In the genomic region with DNA sequence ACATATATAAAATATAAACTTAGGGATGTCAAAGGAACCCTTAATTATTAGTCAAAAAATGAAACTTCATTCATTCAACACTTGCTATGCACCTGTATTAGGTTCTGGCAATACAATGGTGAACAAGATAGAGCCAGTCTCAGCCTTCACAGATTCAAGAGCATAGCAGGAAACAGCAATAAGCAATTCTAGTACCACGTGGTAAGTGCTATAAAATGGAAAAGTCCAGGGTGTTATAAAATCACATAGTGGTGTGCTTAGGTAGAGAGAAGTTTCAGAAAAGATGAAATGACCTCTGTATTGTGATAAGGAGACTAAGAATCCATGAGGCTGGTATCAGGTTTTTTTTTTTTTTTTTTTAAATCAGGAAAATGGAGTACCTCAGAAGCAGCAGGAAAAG, we compare ENCODE assay signal across 20 cellular contexts.
"Had no signal": no experiment of that assay in that cellular context is flagged by ENCODE, and none has a peak within 500 bp of the region (broad histone marks: within the 10 kb centered on the region; RNA-seq: fewer than 3 reads in every experiment).

No MANE protein-coding gene starts in this region.

- H3K27ac Mint-ChIP-seq: activated CD4-positive, alpha-beta T cell treated with anti-CD3 and anti-CD28 coated beads for 36 hours; activated naive CD4-positive, alpha-beta T cell treated with anti-CD3 and anti-CD28 coated beads, Interleukin-2, amount 50 U/mL, for 72 hours; endodermal cell; natural killer cell treated with Interleukin-12 subunit alpha and Interleukin-12 subunit beta and Interleukin-15 and Interleukin-18, amount 100 ng/mL, for 72 hours; T-helper 2 cell treated with Interferon-gamma antibody and Interleukin-4, amounts not matched to agents 5 μg/mL and 100 μg/mL, for 36 hours had no signal

- H3K9me3 Mint-ChIP-seq: activated naive CD4-positive, alpha-beta T cell treated with anti-CD3 and anti-CD28 coated beads, Interleukin-2, amount 50 U/mL, for 72 hours; endodermal cell; natural killer cell treated with Interleukin-12 subunit alpha and Interleukin-12 subunit beta and Interleukin-15 and Interleukin-18, amount 100 ng/mL, for 72 hours; T-helper 2 cell treated with Interferon-gamma antibody and Interleukin-4, amounts not matched to agents 5 μg/mL and 100 μg/mL, for 36 hours had no signal

- H3K36me3 ChIP-seq: right atrium auricular region, vagina had no signal

- H3K9me3 ChIP-seq: right atrium auricular region, stomach, vagina had no signal

- H3K4me3 Mint-ChIP-seq: activated CD4-positive, alpha-beta T cell treated with anti-CD3 and anti-CD28 coated beads for 36 hours; endodermal cell; natural killer cell treated with Interleukin-12 subunit alpha and Interleukin-12 subunit beta and Interleukin-15 and Interleukin-18, amount 100 ng/mL, for 72 hours; T-helper 2 cell treated with Interferon-gamma antibody and Interleukin-4, amounts not matched to agents 5 μg/mL and 100 μg/mL, for 36 hours had no signal

- DNase-seq: activated CD4-positive, alpha-beta T cell treated with anti-CD3 and anti-CD28 coated beads for 36 hours; activated CD4-positive, alpha-beta T cell treated with anti-CD3 and anti-CD28 coated beads, Interleukin-2, amount 50 U/mL, for 48 hours; activated gamma-delta T cell treated with Interleukin-2 at 50 U/mL for 16 hours; amniotic stem cell; caudate nucleus; dorsolateral prefrontal cortex; endodermal cell; foreskin keratinocyte; hypothalamus; islet precursor cell; nucleus accumbens; stimulated activated CD4-positive, alpha-beta T cell treated with anti-CD3 and anti-CD28 coated beads, Interleukin-2, amount 100 ng/mL, for 24 hours; stomach; trophoblast cell had no signal

- H3K27me3 Mint-ChIP-seq: activated CD4-positive, alpha-beta T cell treated with anti-CD3 and anti-CD28 coated beads for 36 hours; natural killer cell treated with Interleukin-12 subunit alpha and Interleukin-12 subunit beta and Interleukin-15 and Interleukin-18, amount 100 ng/mL, for 72 hours had no signal

- H3K4me3 ChIP-seq: dorsolateral prefrontal cortex, lung, right atrium auricular region, stomach, vagina had no signal

- H3K36me3 Mint-ChIP-seq: natural killer cell treated with Interleukin-12 subunit alpha and Interleukin-12 subunit beta and Interleukin-15 and Interleukin-18, amount 100 ng/mL, for 72 hours had no signal

- ATAC-seq: activated CD4-positive, alpha-beta T cell treated with anti-CD3 and anti-CD28 coated beads for 36 hours; activated naive CD4-positive, alpha-beta T cell treated with anti-CD3 and anti-CD28 coated beads, Interleukin-2, amount 50 U/mL, for 72 hours; foreskin keratinocyte; natural killer cell treated with Interleukin-12 subunit alpha and Interleukin-12 subunit beta and Interleukin-15 and Interleukin-18, amount 100 ng/mL, for 72 hours had no signal

- H3K4me1 ChIP-seq: foreskin keratinocyte had no signal
